Comparison of ENCODE assay signal across 22 cellular contexts in genomic region chr10:106519376-106520035, GRCh38.
"Had no signal": no experiment of that assay in that cellular context is flagged by ENCODE, and none has a peak within 500 bp of the region (broad histone marks: within the 10 kb centered on the region; RNA-seq: fewer than 3 reads in every experiment).

No MANE protein-coding gene starts in this region.

- H3K4me3 ChIP-seq: adrenal gland, body of pancreas, colonic mucosa, ovary, smooth muscle cell, stomach, suprapubic skin, tibial artery, upper lobe of right lung had no signal

- H3K36me3 ChIP-seq: adrenal gland, colonic mucosa, ovary, stomach, suprapubic skin, tibial artery, upper lobe of right lung had no signal

- H3K27ac ChIP-seq: adrenal gland, body of pancreas, colonic mucosa, epithelial cell of prostate, foreskin keratinocyte, ovary, stomach, suprapubic skin, tibial artery, upper lobe of right lung had no signal

- DNase-seq: activated CD4-positive, alpha-beta T cell treated with anti-CD3 and anti-CD28 coated beads for 36 hours; activated CD4-positive, CD25-positive, alpha-beta regulatory T cell; activated CD8-positive, alpha-beta memory T cell treated with anti-CD3 and anti-CD28 coated beads for 24 hours; activated effector memory CD4-positive, alpha-beta T cell treated with Interleukin-2 at 50 U/mL for 16 hours; activated naive CD4-positive, alpha-beta T cell treated with Interleukin-2 at 50 U/mL for 16 hours; adrenal gland; aorta; body of pancreas; cerebellar nuclear complex; colonic mucosa; effector CD8-positive, alpha-beta T cell; foreskin keratinocyte; naive B cell; ovary; stimulated activated CD4-positive, alpha-beta T cell treated with anti-CD3 and anti-CD28 coated beads, Interleukin-1b, Interleukin-23, amount 100 ng/mL, for 48 hours; stimulated activated naive B cell treated with anti-CD40 and anti-IgM and Interleukin-4, amounts not matched to agents 10 μg/mL and 1 μg/mL and 100 μg/mL, for 72 hours; stomach; tibial artery; upper lobe of right lung had no signal

- H3K4me1 ChIP-seq: adrenal gland, body of pancreas, colonic mucosa, stomach, suprapubic skin, tibial artery, upper lobe of right lung had no signal

- H3K27me3 ChIP-seq: adrenal gland, body of pancreas, colonic mucosa, foreskin keratinocyte, ovary, stomach, suprapubic skin, tibial artery, upper lobe of right lung had no signal

- ATAC-seq: activated CD4-positive, alpha-beta T cell treated with anti-CD3 and anti-CD28 coated beads for 36 hours; body of pancreas; foreskin keratinocyte; stimulated activated naive B cell treated with anti-CD40 and anti-IgM and Interleukin-4, amounts not matched to agents 10 μg/mL and 1 μg/mL and 100 μg/mL, for 72 hours; upper lobe of right lung had no signal

- H3K9me3 ChIP-seq: adrenal gland, body of pancreas, colonic mucosa, ovary, stomach, suprapubic skin, tibial artery, upper lobe of right lung had no signal
